In genomic region chr5:170361600-170361999, GRCh38 we compare ENCODE assay signal across 28 cellular contexts. TPM values are rescaled to one million over a fixed set of nuclear protein-coding genes. Genes with fewer than 3 reads are reported as not detected.
DNase-seq lines count a peak whose midpoint lies in the region; ATAC-seq and TF ChIP-seq lines count a peak whose summit lies in the region.
"Had no signal": no experiment of that assay in that cellular context is flagged by ENCODE, and none has a peak within 500 bp of the region (broad histone marks: within the 10 kb centered on the region; RNA-seq: fewer than 3 reads in every experiment).

No MANE protein-coding gene starts in this region.

- H3K4me1 ChIP-seq in heart left ventricle (peaks cover 0 to 75% (median 33%) of the 10 kb centered on the region in 12 donors), mucosa of rectum (ENCODE audit: control insufficient read depth in 2 of 2, insufficient read depth in 2 of 2, low read length in 2 of 2) (peaks cover 0 to 2% of the 10 kb centered on the region in 2 donors), upper lobe of left lung (peaks cover 22 to 53% (median 43%) of the 10 kb centered on the region in 4 donors)
- H3K4me1 ChIP-seq: pancreas, thyroid gland had no signal

- ATAC-seq in heart left ventricle (peak in 3 of 4 donors; percentile 7 to 58 (median 44)), Right ventricle myocardium superior (ENCODE audit: poor library complexity) (no peak), upper lobe of left lung (ENCODE audit: low FRiP score in 2 of 2) (no peak), HG03139 (IDR thresholded peaks at IDR 0.05; ENCODE audit: unreplicated experiment) (no peak), HG02981 (IDR thresholded peaks at IDR 0.05; ENCODE audit: unreplicated experiment) (no peak)
- ATAC-seq: activated CD8-positive, alpha-beta T cell treated with anti-CD3 and anti-CD28 coated beads for 36 hours; naive thymus-derived CD8-positive, alpha-beta T cell; stimulated activated memory B cell treated with anti-CD40 and anti-IgM and Interleukin-4, amounts not matched to agents 10 μg/mL and 1 μg/mL and 100 μg/mL, for 72 hours had no signal

- 64 to 71% (median 68%) methylated on average over 5 of the region's 5 CpGs for WGBS in heart left ventricle, 4 donors
- 69 to 80% methylated on average over 3 to 5 of the region's 5 CpGs for WGBS in upper lobe of left lung, 2 donors

- H3K9me3 Mint-ChIP-seq in dendritic cell treated with granulocyte-macrophage colony-stimulating factor and Interleukin-4, amounts not matched to agents 40 ng/mL and 50 ng/mL, for 4 days: no peaks in the 10 kb centered on the region
- H3K9me3 Mint-ChIP-seq: activated CD8-positive, alpha-beta T cell treated with anti-CD3 and anti-CD28 coated beads for 36 hours; naive thymus-derived CD8-positive, alpha-beta T cell; stimulated activated memory B cell treated with anti-CD40 and anti-IgM and Interleukin-4, amounts not matched to agents 10 μg/mL and 1 μg/mL and 100 μg/mL, for 72 hours had no signal

- TF ChIP-seq CTCF in heart left ventricle (IDR thresholded peaks at IDR 0.05): no peak
- TF ChIP-seq CTCF in upper lobe of left lung (IDR thresholded peaks at IDR 0.05): no peak

- peaks cover 91% of the 10 kb centered on the region for H3K4me1 Mint-ChIP-seq in dendritic cell treated with granulocyte-macrophage colony-stimulating factor and Interleukin-4, amounts not matched to agents 40 ng/mL and 50 ng/mL, for 4 days (ENCODE audit: low read depth)

- no peaks in the 10 kb centered on the region for H3K36me3 Mint-ChIP-seq in dendritic cell treated with granulocyte-macrophage colony-stimulating factor and Interleukin-4, amounts not matched to agents 40 ng/mL and 50 ng/mL, for 4 days (ENCODE audit: low read depth)
- H3K36me3 Mint-ChIP-seq: naive thymus-derived CD8-positive, alpha-beta T cell; stimulated activated memory B cell treated with anti-CD40 and anti-IgM and Interleukin-4, amounts not matched to agents 10 μg/mL and 1 μg/mL and 100 μg/mL, for 72 hours had no signal

- H3K27ac ChIP-seq in heart left ventricle (peak overlapping the region in 11 of 12 donors; percentile 30 to 87 (median 60)), mucosa of rectum (ENCODE audit: low read depth in 2 of 2, low read length in 2 of 2) (peak overlapping the region; percentile 17 to 50), upper lobe of left lung (peak overlapping the region; percentile 37 to 72 (median 64))

- H3K9ac ChIP-seq in mucosa of rectum (ENCODE audit: low read depth in 1 of 2, low read length in 2 of 2): no peak overlapping the region

- H3K4me3 Mint-ChIP-seq in dendritic cell treated with granulocyte-macrophage colony-stimulating factor and Interleukin-4, amounts not matched to agents 40 ng/mL and 50 ng/mL, for 4 days: no peak overlapping the region
- H3K4me3 Mint-ChIP-seq: activated CD8-positive, alpha-beta T cell treated with anti-CD3 and anti-CD28 coated beads for 36 hours; naive thymus-derived CD8-positive, alpha-beta T cell; stimulated activated memory B cell treated with anti-CD40 and anti-IgM and Interleukin-4, amounts not matched to agents 10 μg/mL and 1 μg/mL and 100 μg/mL, for 72 hours had no signal

- TF ChIP-seq EP300 in upper lobe of left lung (IDR thresholded peaks at IDR 0.05): no peak

- H3K9me3 ChIP-seq in heart left ventricle (no peaks in the 10 kb centered on the region), mucosa of rectum (ENCODE audit: control insufficient read depth in 2 of 2, low read length in 2 of 2) (no peaks in the 10 kb centered on the region), upper lobe of left lung (no peaks in the 10 kb centered on the region)
- H3K9me3 ChIP-seq: pancreas, thyroid gland had no signal

- H3K27me3 Mint-ChIP-seq in dendritic cell treated with granulocyte-macrophage colony-stimulating factor and Interleukin-4, amounts not matched to agents 40 ng/mL and 50 ng/mL, for 4 days: no peaks in the 10 kb centered on the region
- H3K27me3 Mint-ChIP-seq: activated CD8-positive, alpha-beta T cell treated with anti-CD3 and anti-CD28 coated beads for 36 hours; naive thymus-derived CD8-positive, alpha-beta T cell; stimulated activated memory B cell treated with anti-CD40 and anti-IgM and Interleukin-4, amounts not matched to agents 10 μg/mL and 1 μg/mL and 100 μg/mL, for 72 hours had no signal

- peak overlapping the region; percentile 98 for H3K27ac Mint-ChIP-seq in dendritic cell treated with granulocyte-macrophage colony-stimulating factor and Interleukin-4, amounts not matched to agents 40 ng/mL and 50 ng/mL, for 4 days
- H3K27ac Mint-ChIP-seq: activated CD8-positive, alpha-beta T cell treated with anti-CD3 and anti-CD28 coated beads for 36 hours; stimulated activated memory B cell treated with anti-CD40 and anti-IgM and Interleukin-4, amounts not matched to agents 10 μg/mL and 1 μg/mL and 100 μg/mL, for 72 hours had no signal

- intact Hi-C loops in heart left ventricle (cut with DNase I) (loop anchor here in 1 of 10 donors (5.0 kb wide), 1 partner anchor 56 kb away; no protein-coding TSS in a partner anchor), Right ventricle myocardium superior (cut with DNase I) (no loop called here)
- intact Hi-C loops in dendritic cell treated with granulocyte-macrophage colony-stimulating factor and Interleukin-4, amounts not matched to agents 40 ng/mL and 50 ng/mL, for 4 days (cut with micrococcal nuclease): loop anchor here (2.0 kb wide), 1 partner anchor 29 kb away; no protein-coding TSS in a partner anchor

- no peak for TF ChIP-seq POLR2A in heart left ventricle (IDR thresholded peaks at IDR 0.05)
- no peak for TF ChIP-seq POLR2A in upper lobe of left lung (IDR thresholded peaks at IDR 0.05)

- DNase-seq in heart left ventricle (no peak), Right ventricle myocardium superior (no peak), upper lobe of left lung (no peak), GM19238 (ENCODE audit: insufficient read length, low spot score) (no peak)
- DNase-seq: activated CD8-positive, alpha-beta T cell treated with anti-CD3 and anti-CD28 coated beads for 36 hours; activated gamma-delta T cell treated with Interleukin-2 at 50 U/mL for 16 hours; AML-193; dermis blood vessel endothelial cell; DMS53; hippocampal formation; mesenchymal stem cell; naive thymus-derived CD8-positive, alpha-beta T cell; NCI-H1092 treated with DMSO at 0.1 percent for 48 hours; NCI-H1930; NCI-H2227 treated with DMSO at 0.1 percent for 48 hours; NCI-H748 treated with DMSO at 0.1 percent for 48 hours; pancreas; stimulated activated CD4-positive, alpha-beta T cell treated with anti-CD3 and anti-CD28 coated beads, Interleukin-1b, Interleukin-23, amount 100 ng/mL, for 48 hours; SW 1271; thyroid gland had no signal

- H3K4me3 ChIP-seq in heart left ventricle (no peak overlapping the region), mucosa of rectum (ENCODE audit: low read length in 2 of 2) (no peak overlapping the region), upper lobe of left lung (no peak overlapping the region)
- H3K4me3 ChIP-seq: cardiac muscle cell, pancreas, thyroid gland had no signal

- H3K36me3 ChIP-seq in heart left ventricle: no peaks in the 10 kb centered on the region
- no peaks in the 10 kb centered on the region for H3K36me3 ChIP-seq in mucosa of rectum (ENCODE audit: control insufficient read depth in 2 of 2, insufficient read depth in 2 of 2, low read length in 2 of 2)
- H3K36me3 ChIP-seq in upper lobe of left lung: no peaks in the 10 kb centered on the region
- H3K36me3 ChIP-seq: cardiac muscle cell, pancreas, thyroid gland had no signal

- H3K27me3 ChIP-seq in heart left ventricle: no peaks in the 10 kb centered on the region
- no peaks in the 10 kb centered on the region for H3K27me3 ChIP-seq in mucosa of rectum (ENCODE audit: control insufficient read depth in 2 of 2, insufficient read depth in 2 of 2, low read length in 2 of 2)
- H3K27me3 ChIP-seq in upper lobe of left lung: no peaks in the 10 kb centered on the region
- H3K27me3 ChIP-seq: cardiac muscle cell, pancreas, thyroid gland had no signal

RNA-seq across cellular contexts. Expression of gene KCNMB1, which starts 27.6 kb away (rescaled TPM):
- total RNA-seq in heart left ventricle (1 to 10 TPM in 5 of 9 donors, under 1 TPM in 4; 0.25 to 3.7 (median 1.0) TPM), Right ventricle myocardium superior (0.65 TPM), upper lobe of left lung (1 to 10 TPM; 1.1 to 5.3 (median 2.0) TPM)
- polyA plus RNA-seq in heart left ventricle: 1 to 10 TPM; 1.2 TPM
- total RNA-seq: A172; activated CD8-positive, alpha-beta T cell treated with anti-CD3 and anti-CD28 coated beads for 36 hours; dermis blood vessel endothelial cell; naive thymus-derived CD8-positive, alpha-beta T cell had no signal
- polyA plus RNA-seq: keratinocyte had no signal

Comparison
In these comparisons a context has a peak if more than half of its experiments do, and no peak if none do; other contexts are left out.
1. ATAC-seq: peak in heart left ventricle (3 of 4); none in Right ventricle myocardium superior (single experiment), upper lobe of left lung (0 of 2), HG03139 (single experiment) and HG02981 (single experiment).
2. Peak in every context shown above with its lines, with median percentiles within 50 percentile points of each other: H3K27ac ChIP-seq.